Comparison of ENCODE assay signal across 25 cellular contexts in genomic region chr17:73489333-73489732, GRCh38.
DNase-seq lines count a peak whose midpoint lies in the region; ATAC-seq, FAIRE-seq and TF ChIP-seq lines count a peak whose summit lies in the region.
"Had no signal": no experiment of that assay in that cellular context is flagged by ENCODE, and none has a peak within 500 bp of the region (broad histone marks: within the 10 kb centered on the region; RNA-seq: fewer than 3 reads in every experiment).

No MANE protein-coding gene starts in this region.

- H3K4me3 ChIP-seq in BLaER1 (no peak overlapping the region), H7 (ENCODE audit: insufficient read depth, low read depth, low read length) (no peak overlapping the region), kidney (ENCODE audit: low read length in 2 of 2) (no peak overlapping the region), HAP-1 (no peak overlapping the region), dorsolateral prefrontal cortex (no peak overlapping the region)
- H3K4me3 ChIP-seq: GM12878, PC-9, SK-N-MC had no signal

- in situ Hi-C loops in HAP-1 (cut with MboI; ENCODE audit: low sequenced_read_pairs), result no loop called here

- H3K4me2 ChIP-seq in BLaER1, result peak overlapping the region; percentile 7; the same call in 1 of the 2 replicates
- H3K4me2 ChIP-seq: PC-9 had no signal

- no peak for ATAC-seq in HG02763 (IDR thresholded peaks at IDR 0.05; ENCODE audit: unreplicated experiment)
- ATAC-seq: GM12878 had no signal

- H3K36me3 ChIP-seq in BLaER1 (peaks cover 20% of the 10 kb centered on the region; the same call in 1 of the 2 replicates), H7 (replicated peaks; ENCODE audit: control insufficient read depth, insufficient read depth, low read length) (no peaks in the 10 kb centered on the region), kidney (ENCODE audit: control insufficient read depth in 1 of 2, insufficient read depth in 2 of 2, low read length in 2 of 2) (no peaks in the 10 kb centered on the region), HAP-1 (replicated peaks) (no peaks in the 10 kb centered on the region)

- H3K27ac ChIP-seq in BLaER1, result no peak overlapping the region
- H3K27ac ChIP-seq in kidney (ENCODE audit: low read depth in 2 of 2, low read length in 2 of 2), result no peak overlapping the region
- no peak overlapping the region for H3K27ac ChIP-seq in dorsolateral prefrontal cortex
- H3K27ac ChIP-seq: PC-9, RWPE1, SK-N-MC had no signal

- H3K27me3 ChIP-seq in BLaER1 (no peaks in the 10 kb centered on the region), H7 (ENCODE audit: control insufficient read depth, insufficient read depth, low read length) (no peaks in the 10 kb centered on the region), HAP-1 (ENCODE audit: low read depth) (0 out of 2 replicates have a peak, but pooled peaks cover 3% of the 10 kb centered on the region), dorsolateral prefrontal cortex (peaks cover 0 to 32% (median 6%) of the 10 kb centered on the region in 45 donors)

- no peak overlapping the region for H3K9ac ChIP-seq in BLaER1
- no peak overlapping the region for H3K9ac ChIP-seq in kidney (ENCODE audit: low read length in 2 of 2)

- no peak for FAIRE-seq in kidney (lab: Jason Lieb, UNC)
- FAIRE-seq: D721Med, GM12878, HTR-8/SVneo had no signal

- no peak for TF ChIP-seq CTCF in kidney (IDR thresholded peaks at IDR 0.05; ENCODE audit: borderline replicate concordance, extremely low read depth, insufficient read depth)
- no peak for TF ChIP-seq CTCF in dorsolateral prefrontal cortex (IDR thresholded peaks at IDR 0.05 in 54 of 56, conservative IDR thresholded peaks at IDR 0.05 in 2 of 56; ENCODE audit: low read depth in 1 of 56, partially characterized antibody in 56 of 56)

- H3K4me1 ChIP-seq in BLaER1 (peaks cover 34% of the 10 kb centered on the region), kidney (ENCODE audit: control insufficient read depth in 1 of 2, insufficient read depth in 1 of 2, low read depth in 1 of 2, low read length in 2 of 2) (no peaks in the 10 kb centered on the region), HAP-1 (no peaks in the 10 kb centered on the region)

- intact Hi-C loops in kidney (cut with DNase I), result no loop called here
- intact Hi-C loops in dorsolateral prefrontal cortex (cut with DNase I), result no loop called here

- peaks cover 22% of the 10 kb centered on the region for H3K9me3 ChIP-seq in BLaER1
- peaks cover 4 to 10% of the 10 kb centered on the region in 2 donors for H3K9me3 ChIP-seq in kidney (ENCODE audit: control insufficient read depth in 1 of 2, low read length in 2 of 2)
- H3K9me3 ChIP-seq in HAP-1, result no peaks in the 10 kb centered on the region

- H4K20me1 ChIP-seq in BLaER1, result peaks cover 33% of the 10 kb centered on the region; the same call in 1 of the 2 replicates

- DNase-seq in H7 (peak; percentile 60), RPMI7951 (ENCODE audit: low read depth) (peak; percentile 21), kidney (peak; percentile 29), HAP-1 (ENCODE audit: low spot score in 2 of 2) (no peak), putamen (ENCODE audit: low spot score) (no peak), dorsolateral prefrontal cortex (no peak)
- DNase-seq: 8988T, DMS79 treated with DMSO at 0.1 percent for 48 hours, HCEC 1CT, KG1, NCI-H1092 treated with DMSO at 0.1 percent for 48 hours, NCI-H1436 treated with DMSO at 0.1 percent for 48 hours, NCI-H2029 treated with DMSO at 0.1 percent for 48 hours, NCI-H2171, NCI-H345, NCI-H526, PC-9, SHP77 treated with DMSO at 0.1 percent for 48 hours had no signal

Comparison
In these comparisons a context has a peak if more than half of its experiments do, and no peak if none do; other contexts are left out.
1. DNase-seq: peak in H7 (single experiment), RPMI7951 (single experiment) and kidney (single experiment); none in HAP-1 (0 of 2), putamen (single experiment) and dorsolateral prefrontal cortex (0 of 10).